In the genomic region with DNA sequence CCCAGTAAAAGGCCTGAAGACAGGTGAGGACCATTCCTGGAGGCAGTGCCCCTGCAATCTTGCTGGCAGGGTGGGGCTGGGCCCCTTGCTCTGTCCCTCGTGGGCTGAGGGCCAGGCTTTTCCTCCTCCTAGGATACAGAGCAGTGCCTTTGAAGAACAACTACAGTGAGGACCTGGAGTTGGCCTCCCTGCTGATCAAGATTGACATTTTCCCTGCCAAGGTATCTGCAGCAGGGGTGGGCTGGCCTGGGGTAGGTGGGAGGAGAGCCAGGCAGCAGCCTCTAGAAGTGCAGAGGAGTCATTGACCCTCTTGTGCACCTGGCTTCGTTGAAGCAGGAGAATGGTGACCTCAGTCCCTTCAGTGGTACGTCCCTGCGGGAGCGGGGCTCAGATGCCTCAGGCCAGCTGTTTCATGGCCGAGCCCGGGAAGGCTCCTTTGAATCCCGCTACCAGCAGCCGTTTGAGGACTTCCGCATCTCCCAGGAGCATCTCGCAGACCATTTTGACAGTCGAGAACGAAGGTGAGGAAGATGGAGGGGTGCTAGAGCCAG, we compare ENCODE assay signal across 10 cellular contexts. TPM values are rescaled to one million over a fixed set of nuclear protein-coding genes. Genes with fewer than 3 reads are reported as not detected.
DNase-seq lines count a peak whose midpoint lies in the region; ATAC-seq, FAIRE-seq and TF ChIP-seq lines count a peak whose summit lies in the region.
"Had no signal": no experiment of that assay in that cellular context is flagged by ENCODE, and none has a peak within 500 bp of the region (broad histone marks: within the 10 kb centered on the region; RNA-seq: fewer than 3 reads in every experiment).

No MANE protein-coding gene starts in this region.

- H3K36me3 ChIP-seq in HUES64 (ENCODE audit: insufficient read depth, low read length): peaks cover 87% of the 10 kb centered on the region
- H3K36me3 ChIP-seq in fibroblast of lung (ENCODE audit: control insufficient read depth, insufficient read depth, low read length): peaks cover 19% of the 10 kb centered on the region
- H3K36me3 ChIP-seq in psoas muscle (ENCODE audit: insufficient read depth in 1 of 2, low read depth in 1 of 2): peaks cover 4 to 65% of the 10 kb centered on the region in 2 donors
- H3K36me3 ChIP-seq in small intestine (ENCODE audit: control insufficient read depth in 2 of 2, insufficient read depth in 2 of 2, low read length in 2 of 2): peaks cover 3 to 33% of the 10 kb centered on the region in 2 donors
- H3K36me3 ChIP-seq in MM.1S (replicated peaks; ENCODE audit: insufficient read depth, low read length): peaks cover 8% of the 10 kb centered on the region; the same call in 1 of the 2 replicates
- H3K36me3 ChIP-seq: neutrophil had no signal

- 0 out of 2 replicates have a peak, but pooled peaks cover 3% of the 10 kb centered on the region for H3F3A ChIP-seq in MM.1S (ENCODE audit: insufficient read depth, low read length)

- DNase-seq in Ammon's horn (ENCODE audit: low spot score) (peak; percentile 0), fibroblast of lung (ENCODE audit: low read depth in 2 of 2) (no peak), psoas muscle (peak in 1 of 2 donors; percentile 57), small intestine (no peak), MM.1S (no peak), SK-N-DZ (ENCODE audit: low spot score) (no peak)

- H3K27ac ChIP-seq in HUES64 (ENCODE audit: low read depth, low read length) (peak overlapping the region; percentile 22; the same call in 1 of the 2 replicates), fibroblast of lung (ENCODE audit: insufficient read depth, low read length) (peak overlapping the region; percentile 9), psoas muscle (peak overlapping the region; percentile 71), small intestine (ENCODE audit: low read depth in 1 of 2, low read length in 1 of 2) (peak overlapping the region in 1 of 2 donors; percentile 15), MM.1S (ENCODE audit: low read length) (no peak overlapping the region)
- H3K27ac ChIP-seq: neutrophil had no signal

- H3K4me2 ChIP-seq in fibroblast of lung (ENCODE audit: extremely low read depth, insufficient read depth, low read length) (no peak overlapping the region), MM.1S (ENCODE audit: low read depth, low read length) (no peak overlapping the region)

- no peak for FAIRE-seq in small intestine (lab: Jason Lieb, UNC)
- FAIRE-seq: endometrium had no signal

- no peaks in the 10 kb centered on the region for H3K9me3 ChIP-seq in HUES64 (ENCODE audit: insufficient read depth, low read depth, low read length)
- no peaks in the 10 kb centered on the region for H3K9me3 ChIP-seq in fibroblast of lung (ENCODE audit: control insufficient read depth, insufficient read depth, low read depth, low read length)
- no peaks in the 10 kb centered on the region for H3K9me3 ChIP-seq in psoas muscle
- H3K9me3 ChIP-seq in small intestine (ENCODE audit: control insufficient read depth, low read depth): no peaks in the 10 kb centered on the region
- no peaks in the 10 kb centered on the region for H3K9me3 ChIP-seq in MM.1S (replicated peaks; ENCODE audit: insufficient read depth, low read length)
- H3K9me3 ChIP-seq: neutrophil had no signal

- H3K79me2 ChIP-seq in fibroblast of lung (ENCODE audit: control insufficient read depth, insufficient read depth, low read length) (peaks cover 6% of the 10 kb centered on the region), MM.1S (ENCODE audit: low read length) (no peaks in the 10 kb centered on the region)

- TF ChIP-seq CTCF in fibroblast of lung (conservative IDR thresholded peaks at IDR 0.05 in 1 of 2, IDR thresholded peaks at IDR 0.05 in 1 of 2; ENCODE audit: low read depth in 1 of 2, low read length in 2 of 2) (no peak), psoas muscle (IDR thresholded peaks at IDR 0.05) (no peak), MM.1S (IDR thresholded peaks at IDR 0.05; ENCODE audit: low read length) (no peak)

- H4K20me1 ChIP-seq in fibroblast of lung (ENCODE audit: control insufficient read depth, extremely low read depth, insufficient read depth, low read length) (no peaks in the 10 kb centered on the region), MM.1S (ENCODE audit: insufficient read depth, low read length) (no peaks in the 10 kb centered on the region)

- no peak overlapping the region for H3K9ac ChIP-seq in HUES64 (ENCODE audit: low read depth, low read length)
- H3K9ac ChIP-seq in fibroblast of lung (ENCODE audit: insufficient read depth, low read length): no peak overlapping the region
- H3K9ac ChIP-seq in MM.1S (ENCODE audit: low read length): no peak overlapping the region

- peaks cover 5% of the 10 kb centered on the region; the same call in 1 of the 2 replicates for H3K4me1 ChIP-seq in HUES64 (ENCODE audit: insufficient read depth, low read length)
- H3K4me1 ChIP-seq in fibroblast of lung (ENCODE audit: control insufficient read depth, extremely low read depth, insufficient read depth, low read length): peaks cover 27% of the 10 kb centered on the region
- peaks cover 59% of the 10 kb centered on the region for H3K4me1 ChIP-seq in psoas muscle
- no peaks in the 10 kb centered on the region for H3K4me1 ChIP-seq in small intestine (ENCODE audit: control insufficient read depth in 2 of 2, insufficient read depth in 1 of 2, low read depth in 1 of 2, low read length in 1 of 2)
- H3K4me1 ChIP-seq in MM.1S (ENCODE audit: low read length): no peaks in the 10 kb centered on the region

- 94% methylated on average over 13 of the region's 13 CpGs for WGBS in HUES64
- 56 to 72% (median 64%) methylated on average over 13 of the region's 13 CpGs for WGBS in psoas muscle, 3 donors
- 92 to 96% (median 93%) methylated on average over 13 of the region's 13 CpGs for WGBS in small intestine, 3 donors

- intact Hi-C loops in psoas muscle (cut with DNase I): loop anchor here (1.0 to 5.0 kb wide), 5 partner anchors 58 to 233 kb away; partner anchors contain the start of gene LPIN3 (in 1 of the 2)

- H2AFZ ChIP-seq in fibroblast of lung (ENCODE audit: low read length): no peak overlapping the region
- H2AFZ ChIP-seq in MM.1S (ENCODE audit: low read length): no peak overlapping the region

- no peaks in the 10 kb centered on the region for H3K9me2 ChIP-seq in MM.1S (replicated peaks; ENCODE audit: insufficient read depth, low read length)

- H3K27me3 ChIP-seq in HUES64 (ENCODE audit: insufficient read depth, low read length): no peaks in the 10 kb centered on the region
- no peaks in the 10 kb centered on the region for H3K27me3 ChIP-seq in fibroblast of lung (ENCODE audit: control insufficient read depth, insufficient read depth, low read length)
- H3K27me3 ChIP-seq in psoas muscle (ENCODE audit: insufficient read depth in 3 of 3, low read length in 2 of 3): no peaks in the 10 kb centered on the region
- no peaks in the 10 kb centered on the region for H3K27me3 ChIP-seq in small intestine (ENCODE audit: control insufficient read depth in 2 of 2, insufficient read depth in 2 of 2, low read length in 2 of 2)
- H3K27me3 ChIP-seq in MM.1S (replicated peaks; ENCODE audit: insufficient read depth, low read length): no peaks in the 10 kb centered on the region

- ATAC-seq in psoas muscle (no peak), GM18498 (IDR thresholded peaks at IDR 0.05; ENCODE audit: unreplicated experiment) (no peak)

- H3K4me3 ChIP-seq in HUES64 (ENCODE audit: low read length): no peak overlapping the region
- H3K4me3 ChIP-seq in fibroblast of lung (replicated peaks in 1 of 4; ENCODE audit: control extremely low read depth in 1 of 4, insufficient read depth in 1 of 4, low read depth in 3 of 4, low read length in 4 of 4): no peak overlapping the region
- no peak overlapping the region for H3K4me3 ChIP-seq in psoas muscle
- H3K4me3 ChIP-seq in small intestine (ENCODE audit: low read depth in 1 of 2, low read length in 2 of 2): no peak overlapping the region
- no peak overlapping the region for H3K4me3 ChIP-seq in MM.1S (ENCODE audit: low read length)

RNA-seq across cellular contexts. Expression of gene PLCG1, which starts 36.5 kb away (rescaled TPM):
- 94.4 TPM for polyA plus RNA-seq in HUES64 (2013, experiment 1 of 2)
- polyA plus RNA-seq in HUES64 (2013, experiment 2 of 2): 119 TPM
- total RNA-seq in fibroblast of lung (63.9 and 86.2 TPM in 2 replicates), psoas muscle (10 to 100 TPM; 21.7 to 43.1 (median 28.0) TPM)
- polyA plus RNA-seq in fibroblast of lung (24.5 and 27.6 TPM in 2 replicates), psoas muscle (10 to 100 TPM; 16.0 to 26.0 (median 19.7) TPM), small intestine (10 to 100 TPM; 27.6 to 67.3 (median 35.0) TPM)
- polyA plus RNA-seq in fibroblast of lung (2012): 33.8 and 34.2 TPM in 2 replicates
- 162 and 174 TPM in 2 replicates for polyA minus RNA-seq in fibroblast of lung (ENCODE audit: low replicate concordance)
- polyA plus RNA-seq in SK-N-DZ (2014; cell fraction: cytosol; rRNA removed): 137 and 176 TPM in 2 replicates
- 1,191 and 1,360 TPM in 2 replicates for polyA plus RNA-seq in SK-N-DZ (2014; cell fraction: nucleus; rRNA removed)
